8 cellular contexts compared by ENCODE assay signal in genomic region chr5:123035950-123036390, GRCh38. TPM values are rescaled to one million over a fixed set of nuclear protein-coding genes. Genes with fewer than 3 reads are reported as not detected.
DNase-seq lines count a peak whose midpoint lies in the region; ATAC-seq, FAIRE-seq and TF ChIP-seq lines count a peak whose summit lies in the region.

No MANE protein-coding gene starts in this region.

- H2AFZ ChIP-seq in KMS-11 (ENCODE audit: low read depth) (peak overlapping the region; percentile 95), astrocyte (ENCODE audit: low read depth, low read length) (peak overlapping the region; percentile 97)

- no peaks in the 10 kb centered on the region for H4K20me1 ChIP-seq in KMS-11 (ENCODE audit: insufficient read depth)
- H4K20me1 ChIP-seq in astrocyte (ENCODE audit: insufficient read depth, low read length), result peaks cover 12% of the 10 kb centered on the region

- peak overlapping the region; percentile 77 for H3K27ac Mint-ChIP-seq in astrocyte (ENCODE audit: unreplicated experiment)

- H3K27me3 ChIP-seq in KMS-11 (ENCODE audit: insufficient read depth, low read depth), result peaks cover 9% of the 10 kb centered on the region; the same call in 1 of the 2 replicates
- no peaks in the 10 kb centered on the region for H3K27me3 ChIP-seq in astrocyte (ENCODE audit: insufficient read depth, low read length)
- no peaks in the 10 kb centered on the region for H3K27me3 ChIP-seq in right atrium auricular region

- H3K9me3 Mint-ChIP-seq in astrocyte (ENCODE audit: unreplicated experiment), result no peaks in the 10 kb centered on the region

- no peak for TF ChIP-seq CTCF in KMS-11 (conservative IDR thresholded peaks at IDR 0.05; ENCODE audit: low read depth, low read length)
- no peak for TF ChIP-seq CTCF in astrocyte (IDR thresholded peaks at IDR 0.05; ENCODE audit: insufficient read depth, low read depth, low read length)
- TF ChIP-seq CTCF in right atrium auricular region (IDR thresholded peaks at IDR 0.05), result no peak
- no peak for TF ChIP-seq CTCF in D721Med (IDR thresholded peaks at IDR 0.05; ENCODE audit: insufficient read depth, missing control alignments)

- peak overlapping the region; percentile 93 for H3K4me3 Mint-ChIP-seq in astrocyte (ENCODE audit: unreplicated experiment)

- ATAC-seq in GM19455 (IDR thresholded peaks at IDR 0.05; ENCODE audit: unreplicated experiment), result peak; percentile 26
- no peak for ATAC-seq in HG03097 (IDR thresholded peaks at IDR 0.05; ENCODE audit: low FRiP score, unreplicated experiment)

- H3K79me2 ChIP-seq in KMS-11 (ENCODE audit: insufficient read depth, low read depth) (no peaks in the 10 kb centered on the region), astrocyte (ENCODE audit: insufficient read depth, low read length) (no peaks in the 10 kb centered on the region)

- H3K9me3 ChIP-seq in astrocyte (ENCODE audit: insufficient read depth, low read depth, low read length) (no peaks in the 10 kb centered on the region), right atrium auricular region (no peaks in the 10 kb centered on the region)

- H3K4me3 ChIP-seq in KMS-11 (IDR thresholded peaks at IDR 0.05; ENCODE audit: insufficient read depth, low read depth, low read length) (no peak overlapping the region), astrocyte (ENCODE audit: insufficient read depth, low read depth, low read length) (peak overlapping the region; percentile 87), right atrium auricular region (peak overlapping the region; percentile 83 to 87)

- H3K27ac ChIP-seq in KMS-11 (no peak overlapping the region), astrocyte (ENCODE audit: low read depth, low read length) (no peak overlapping the region), right atrium auricular region (peak overlapping the region; percentile 97 to 99)

- no peak overlapping the region; the same call in 1 of the 2 replicates for H3K9ac ChIP-seq in KMS-11
- peak overlapping the region; percentile 83 for H3K9ac ChIP-seq in astrocyte (ENCODE audit: low read length)

- H3K4me1 Mint-ChIP-seq in astrocyte (ENCODE audit: low read depth, unreplicated experiment), result peaks cover 8% of the 10 kb centered on the region

- H3K27me3 Mint-ChIP-seq in astrocyte (ENCODE audit: low read depth, unreplicated experiment), result peaks cover 5% of the 10 kb centered on the region

- peaks cover 5% of the 10 kb centered on the region for H3K36me3 Mint-ChIP-seq in astrocyte (ENCODE audit: low read depth, unreplicated experiment)

- H3K4me1 ChIP-seq in KMS-11 (ENCODE audit: low read depth, poor library complexity, severe bottlenecking) (peaks cover 6% of the 10 kb centered on the region), astrocyte (ENCODE audit: insufficient read depth, low read length) (no peaks in the 10 kb centered on the region), right atrium auricular region (peaks cover 0 to 34% of the 10 kb centered on the region in 2 donors)

- H3K36me3 ChIP-seq in KMS-11 (ENCODE audit: insufficient read depth) (no peaks in the 10 kb centered on the region), astrocyte (ENCODE audit: insufficient read depth, low read length) (no peaks in the 10 kb centered on the region), right atrium auricular region (no peaks in the 10 kb centered on the region)

- FAIRE-seq in astrocyte (lab: Jason Lieb, UNC) (no peak), D721Med (lab: Jason Lieb, UNC) (no peak)

- H3K4me2 ChIP-seq in KMS-11 (peak overlapping the region; percentile 85), astrocyte (ENCODE audit: low read length) (peak overlapping the region; percentile 88)

- DNase-seq in DMS53 (lab: John Stamatoyannopoulos, UW) (peak; percentile 78), astrocyte (ENCODE audit: low read depth) (peak; percentile 29), right atrium auricular region (ENCODE audit: low spot score) (peak; percentile 64), renal cortical epithelial cell (ENCODE audit: low read depth) (peak; percentile 28), D721Med (ENCODE audit: insufficient read length, low spot score) (no peak)

RNA-seq across cellular contexts. Expression of gene PPIC, which starts 0.6 kb away (rescaled TPM):
- total RNA-seq in astrocyte (51.9 and 68.5 TPM in 2 replicates), right atrium auricular region (10 to 100 TPM; 25.9 to 55.0 TPM), renal cortical epithelial cell (78.0 and 124 TPM in 2 replicates)

RNA-seq across cellular contexts. Expression of gene PRDM6, which starts 53.1 kb away (rescaled TPM):
- total RNA-seq in astrocyte (0.43 and 1.2 TPM in 2 replicates), right atrium auricular region (1 to 10 TPM; 1.0 to 3.6 TPM), renal cortical epithelial cell (under 0.01 and 1.2 TPM in 2 replicates)

Comparison
In these comparisons a context has a peak if more than half of its experiments do, and no peak if none do; other contexts are left out.
1. H3K27ac ChIP-seq: peak in right atrium auricular region (2 of 2); none in KMS-11 (single experiment) and astrocyte (single experiment).